ENCODE assay signal across 12 cellular contexts in genomic region chr2:61145990-61146389, GRCh38. TPM values are rescaled to one million over a fixed set of nuclear protein-coding genes. Genes with fewer than 3 reads are reported as not detected.
DNase-seq lines count a peak whose midpoint lies in the region; ATAC-seq and TF ChIP-seq lines count a peak whose summit lies in the region.
"Had no signal": no experiment of that assay in that cellular context is flagged by ENCODE, and none has a peak within 500 bp of the region (broad histone marks: within the 10 kb centered on the region; RNA-seq: fewer than 3 reads in every experiment).

No MANE protein-coding gene starts in this region.

- POLR2A ChIA-PET in activated naive CD8-positive, alpha-beta T cell treated with anti-CD3 and anti-CD28 coated beads, Interleukin-2, amount 10 ng/mL, durations not matched to agents 7 days and 5 days (lab: Charles Lee) = interaction anchor here (0.6 to 2.4 kb wide), 3 partner anchors 31 to 392 kb away, joined by 3 to 21 read pairs (median 3); partner anchors contain the start of gene XPO1

- CTCF ChIA-PET in activated naive CD4-positive, alpha-beta T cell treated with anti-CD3 and anti-CD28 coated beads for 36 hours (lab: Charles Lee) = no interaction called here

- H3K4me3 Mint-ChIP-seq in activated naive CD4-positive, alpha-beta T cell treated with anti-CD3 and anti-CD28 coated beads for 36 hours = peak overlapping the region; percentile 69
- peak overlapping the region; percentile 68 for H3K4me3 Mint-ChIP-seq in activated naive CD8-positive, alpha-beta T cell treated with anti-CD3 and anti-CD28 coated beads, Interleukin-2, amount 10 ng/mL, durations not matched to agents 7 days and 5 days

- H3K27ac Mint-ChIP-seq in activated naive CD4-positive, alpha-beta T cell treated with anti-CD3 and anti-CD28 coated beads for 36 hours = no peak overlapping the region
- H3K27ac Mint-ChIP-seq in activated naive CD8-positive, alpha-beta T cell treated with anti-CD3 and anti-CD28 coated beads, Interleukin-2, amount 10 ng/mL, durations not matched to agents 7 days and 5 days = no peak overlapping the region

- no peak overlapping the region for H3K27ac ChIP-seq in iPS-20b (ENCODE audit: low read length)
- H3K27ac ChIP-seq in stomach smooth muscle (ENCODE audit: low read length) = no peak overlapping the region

- H3K4me3 ChIP-seq in iPS-20b (ENCODE audit: low read length) = peak overlapping the region; percentile 75; the same call in 1 of the 2 replicates
- H3K4me3 ChIP-seq in stomach smooth muscle (ENCODE audit: low read length in 2 of 2) = peak overlapping the region; percentile 93 to 94

- H3K9me3 ChIP-seq in iPS-20b (ENCODE audit: insufficient read depth, low read depth, low read length) (no peaks in the 10 kb centered on the region), stomach smooth muscle (ENCODE audit: control insufficient read depth in 2 of 2, low read length in 2 of 2) (no peaks in the 10 kb centered on the region)
- H3K9me3 ChIP-seq: stomach had no signal

- no peak for ATAC-seq in activated naive CD8-positive, alpha-beta T cell treated with anti-CD3 and anti-CD28 coated beads, Interleukin-2, amount 10 ng/mL, durations not matched to agents 7 days and 5 days (ENCODE audit: low read depth)
- no peak for ATAC-seq in HG03469 (IDR thresholded peaks at IDR 0.05; ENCODE audit: unreplicated experiment)
- ATAC-seq: Panc1 had no signal

- H3K27me3 ChIP-seq in iPS-20b (ENCODE audit: insufficient read depth, low read length) (no peaks in the 10 kb centered on the region), stomach smooth muscle (ENCODE audit: control insufficient read depth in 1 of 2, insufficient read depth in 2 of 2, low read length in 2 of 2) (no peaks in the 10 kb centered on the region)
- H3K27me3 ChIP-seq: stomach had no signal

- no peak for TF ChIP-seq CTCF in GM10266 (IDR thresholded peaks at IDR 0.05; ENCODE audit: control insufficient read depth, insufficient read depth, low read depth, missing control alignments)

- H3K27me3 Mint-ChIP-seq in activated naive CD4-positive, alpha-beta T cell treated with anti-CD3 and anti-CD28 coated beads for 36 hours (ENCODE audit: low read depth) = no peaks in the 10 kb centered on the region
- H3K27me3 Mint-ChIP-seq in activated naive CD8-positive, alpha-beta T cell treated with anti-CD3 and anti-CD28 coated beads, Interleukin-2, amount 10 ng/mL, durations not matched to agents 7 days and 5 days = no peaks in the 10 kb centered on the region

- H3K9ac ChIP-seq in iPS-20b (ENCODE audit: low read depth, low read length) = no peak overlapping the region
- H3K9ac ChIP-seq in stomach smooth muscle (ENCODE audit: low read length in 2 of 2) = no peak overlapping the region

- intact Hi-C loops in activated naive CD4-positive, alpha-beta T cell treated with anti-CD3 and anti-CD28 coated beads for 36 hours (cut with micrococcal nuclease) = loop anchor here (1.0 to 5.0 kb wide), 9 partner anchors 31 to 709 kb away; partner anchors contain the start of genes FAM161A, PAPOLG, PEX13 and SANBR

- H3K9me3 Mint-ChIP-seq in activated naive CD4-positive, alpha-beta T cell treated with anti-CD3 and anti-CD28 coated beads for 36 hours = no peaks in the 10 kb centered on the region
- H3K9me3 Mint-ChIP-seq in activated naive CD8-positive, alpha-beta T cell treated with anti-CD3 and anti-CD28 coated beads, Interleukin-2, amount 10 ng/mL, durations not matched to agents 7 days and 5 days = no peaks in the 10 kb centered on the region

- DNase-seq in activated naive CD4-positive, alpha-beta T cell treated with anti-CD3 and anti-CD28 coated beads for 36 hours = no peak
- DNase-seq in activated naive CD4-positive, alpha-beta T cell treated with anti-CD3 and anti-CD28 coated beads, Interleukin-2, amount 50 U/mL, for 16 hours = no peak
- DNase-seq in activated naive CD8-positive, alpha-beta T cell treated with anti-CD3 and anti-CD28 coated beads, Interleukin-2, amount 10 ng/mL, durations not matched to agents 7 days and 5 days = no peak
- DNase-seq in GM19240 (ENCODE audit: insufficient read length, low spot score) = no peak
- no peak for DNase-seq in GM10266 (ENCODE audit: extremely low spot score)
- DNase-seq: activated gamma-delta T cell, NCI-H2081 treated with DMSO at 0.1 percent for 48 hours, stomach had no signal

- peaks cover 6% of the 10 kb centered on the region for H3K4me1 Mint-ChIP-seq in activated naive CD4-positive, alpha-beta T cell treated with anti-CD3 and anti-CD28 coated beads for 36 hours (ENCODE audit: low read depth)
- H3K4me1 Mint-ChIP-seq in activated naive CD8-positive, alpha-beta T cell treated with anti-CD3 and anti-CD28 coated beads, Interleukin-2, amount 10 ng/mL, durations not matched to agents 7 days and 5 days = peaks cover 4% of the 10 kb centered on the region

- peaks cover 13% of the 10 kb centered on the region for H3K36me3 ChIP-seq in iPS-20b (ENCODE audit: insufficient read depth, low read depth, low read length)
- peaks cover 9 to 12% of the 10 kb centered on the region in 2 donors for H3K36me3 ChIP-seq in stomach smooth muscle (ENCODE audit: control insufficient read depth in 2 of 2, insufficient read depth in 2 of 2, low read length in 2 of 2)

- H3K4me1 ChIP-seq in iPS-20b (ENCODE audit: insufficient read depth, low read length) (no peaks in the 10 kb centered on the region), stomach smooth muscle (ENCODE audit: control insufficient read depth, insufficient read depth, low read length) (peaks cover 3% of the 10 kb centered on the region)

- peaks cover 8% of the 10 kb centered on the region for H3K36me3 Mint-ChIP-seq in activated naive CD4-positive, alpha-beta T cell treated with anti-CD3 and anti-CD28 coated beads for 36 hours (ENCODE audit: low read depth)
- H3K36me3 Mint-ChIP-seq in activated naive CD8-positive, alpha-beta T cell treated with anti-CD3 and anti-CD28 coated beads, Interleukin-2, amount 10 ng/mL, durations not matched to agents 7 days and 5 days = peaks cover 13% of the 10 kb centered on the region

RNA-seq across cellular contexts. Expression of gene C2orf74, which starts 16.0 kb away (rescaled TPM):
- 10 to 100 TPM; 12.6 to 12.7 TPM for total RNA-seq in activated naive CD4-positive, alpha-beta T cell treated with anti-CD3 and anti-CD28 coated beads for 36 hours
- total RNA-seq in activated naive CD8-positive, alpha-beta T cell treated with anti-CD3 and anti-CD28 coated beads, Interleukin-2, amount 10 ng/mL, durations not matched to agents 7 days and 5 days = 10 to 100 TPM in 1 of 2 experiments, 1 to 10 TPM in 1; 7.6 to 16.1 TPM
